8 cellular contexts compared by ENCODE assay signal in genomic region chr3:186821429-186822367, GRCh38. TPM values are rescaled to one million over a fixed set of nuclear protein-coding genes. Genes with fewer than 3 reads are reported as not detected.
A peak's percentile ranks its signal among the peaks of the same experiment; 100 is the strongest.
DNase-seq lines count a peak whose midpoint lies in the region; ATAC-seq and TF ChIP-seq lines count a peak whose summit lies in the region.

No MANE protein-coding gene starts in this region.

- POLR2A ChIA-PET in CD4-positive, alpha-beta T cell (lab: Charles Lee), result interaction anchor here (1.0 to 1.8 kb wide), 4 partner anchors 15 to 207 kb away, joined by 5 to 11 read pairs (median 6); partner anchors contain the start of gene EIF4A2

- intact Hi-C loops in CD4-positive, alpha-beta T cell (cut with DNase I, micrococcal nuclease), result loop anchor here (1.0 to 10.0 kb wide), 5 partner anchors 99 to 839 kb away; no protein-coding TSS in a partner anchor
- intact Hi-C loops in mucosa of descending colon (cut with DNase I, micrococcal nuclease) (loop anchor here in 1 of 2 donors (10.0 kb wide), 1 partner anchor 207 kb away; the partner anchor contains the start of gene AHSG), posterior cingulate gyrus (cut with DNase I) (loop anchor here (1.0 kb wide), 1 partner anchor 206 kb away; no protein-coding TSS in a partner anchor)

- H3K27ac Mint-ChIP-seq in CD4-positive, alpha-beta T cell, result no peak overlapping the region

- H3K4me3 ChIP-seq in HFF-Myc (replicated peaks; ENCODE audit: low read depth, low read length) (no peak overlapping the region), coronary artery (no peak overlapping the region), mucosa of descending colon (no peak overlapping the region)

- H3K9me3 ChIP-seq in CD4-positive, alpha-beta T cell (ENCODE audit: control insufficient read depth, low read length), result no peaks in the 10 kb centered on the region
- no peaks in the 10 kb centered on the region for H3K9me3 ChIP-seq in mucosa of descending colon

- TF ChIP-seq CTCF in CD4-positive, alpha-beta T cell (IDR thresholded peaks at IDR 0.05), result peak; percentile 78
- peak; percentile 63 for TF ChIP-seq CTCF in HFF-Myc (IDR thresholded peaks at IDR 0.05; ENCODE audit: low read depth, low read length, missing control alignments)
- TF ChIP-seq CTCF in coronary artery (IDR thresholded peaks at IDR 0.05), result peak; percentile 52
- TF ChIP-seq CTCF in mucosa of descending colon (IDR thresholded peaks at IDR 0.05), result peak; percentile 32

- H3K27ac ChIP-seq in CD4-positive, alpha-beta T cell (ENCODE audit: low read depth, low read length), result no peak overlapping the region
- peak overlapping the region in 1 of 2 donors; percentile 19 for H3K27ac ChIP-seq in coronary artery

- CTCF ChIA-PET in CD4-positive, alpha-beta T cell (lab: Charles Lee), result interaction anchor here (0.7 to 4.0 kb wide), 8 partner anchors 13 to 878 kb away, joined by 3 to 49 read pairs (median 4); partner anchors contain the start of genes EIF4A2 and RFC4

- H3K27me3 ChIP-seq in CD4-positive, alpha-beta T cell (ENCODE audit: control insufficient read depth, insufficient read depth, low read length), result peaks cover 25% of the 10 kb centered on the region

- peaks cover 14% of the 10 kb centered on the region for H3K4me1 Mint-ChIP-seq in CD4-positive, alpha-beta T cell (ENCODE audit: low read depth)

- ATAC-seq in CD4-positive, alpha-beta T cell (ENCODE audit: poor library complexity), result no peak
- ATAC-seq in mucosa of descending colon (peak; percentile 48), HG02938 (IDR thresholded peaks at IDR 0.05; ENCODE audit: unreplicated experiment) (no peak), GM19467 (IDR thresholded peaks at IDR 0.05; ENCODE audit: unreplicated experiment) (no peak)

- H3K4me3 Mint-ChIP-seq in CD4-positive, alpha-beta T cell, result no peak overlapping the region

- no peaks in the 10 kb centered on the region for H3K9me3 Mint-ChIP-seq in CD4-positive, alpha-beta T cell

- no peak for DNase-seq in CD4-positive, alpha-beta T cell
- DNase-seq in HFF-Myc (ENCODE audit: extremely low read depth, low read depth) (no peak), NOMO-1 treated with DMSO at 0.1 percent for 48 hours (lab: John Stamatoyannopoulos, UW; ENCODE audit: unreplicated experiment) (peak; percentile 64), coronary artery (ENCODE audit: low spot score) (no peak), mucosa of descending colon (peak in 1 of 3 donors; percentile 26), posterior cingulate gyrus (no peak)

- no peaks in the 10 kb centered on the region for H3K36me3 Mint-ChIP-seq in CD4-positive, alpha-beta T cell (ENCODE audit: low read depth)

- H3K27me3 Mint-ChIP-seq in CD4-positive, alpha-beta T cell, result peaks cover 20% of the 10 kb centered on the region

- no peaks in the 10 kb centered on the region for H3K36me3 ChIP-seq in mucosa of descending colon (ENCODE audit: low read depth)

- H3K4me1 ChIP-seq in mucosa of descending colon (ENCODE audit: low read depth), result peaks cover 10% of the 10 kb centered on the region

RNA-seq across cellular contexts. Expression of gene RFC4, which starts 15.4 kb away (rescaled TPM):
- 10 to 100 TPM in 1 of 2 experiments, 1 to 10 TPM in 1; 8.6 to 12.6 TPM for total RNA-seq in CD4-positive, alpha-beta T cell
- 10 to 100 TPM in 2 of 3 donors, 1 to 10 TPM in 1; 5.6 to 19.9 (median 15.0) TPM for total RNA-seq in mucosa of descending colon

RNA-seq across cellular contexts. Expression of gene ADIPOQ, which starts 20.8 kb away (rescaled TPM):
- not detected for total RNA-seq in CD4-positive, alpha-beta T cell
- 1 to 10 TPM in 2 of 3 donors, under 1 TPM in 1; 0.12 to 4.7 (median 1.3) TPM for total RNA-seq in mucosa of descending colon

RNA-seq across cellular contexts. Expression of gene EIF4A2, which starts 38.3 kb away (rescaled TPM):
- total RNA-seq in CD4-positive, alpha-beta T cell, result 1,000 to 10,000 TPM; 1,039 to 1,046 TPM
- 100 to 1,000 TPM; 218 to 536 (median 316) TPM for total RNA-seq in mucosa of descending colon
